ENCODE assay signal across 28 cellular contexts in genomic region chr6:149510793-149511512, GRCh38. TPM values are rescaled to one million over a fixed set of nuclear protein-coding genes. Genes with fewer than 3 reads are reported as not detected.
DNase-seq lines count a peak whose midpoint lies in the region; ATAC-seq and TF ChIP-seq lines count a peak whose summit lies in the region.
"Had no signal": no experiment of that assay in that cellular context is flagged by ENCODE, and none has a peak within 500 bp of the region (broad histone marks: within the 10 kb centered on the region; RNA-seq: fewer than 3 reads in every experiment).

No MANE protein-coding gene starts in this region.

- H3K4me1 Mint-ChIP-seq in activated CD4-positive, alpha-beta T cell treated with anti-CD3 and anti-CD28 coated beads, Interleukin-2, amount 10 ng/mL, durations not matched to agents 24 days and 14 days = peaks cover 42% of the 10 kb centered on the region
- H3K4me1 Mint-ChIP-seq in CD4-positive, CD25-positive, alpha-beta regulatory T cell = peaks cover 26 to 53% (median 44%) of the 10 kb centered on the region in 4 donors
- H3K4me1 Mint-ChIP-seq in WTC11 = peaks cover 14% of the 10 kb centered on the region
- peaks cover 24% of the 10 kb centered on the region for H3K4me1 Mint-ChIP-seq in central memory CD8-positive, alpha-beta T cell

- no peaks in the 10 kb centered on the region for H3K27me3 ChIP-seq in CD4-positive, CD25-positive, alpha-beta regulatory T cell (ENCODE audit: control insufficient read depth, insufficient read depth, low read length)
- H3K27me3 ChIP-seq in MM.1S (replicated peaks; ENCODE audit: insufficient read depth, low read length) = no peaks in the 10 kb centered on the region
- H3K27me3 ChIP-seq: colonic mucosa, SJSA1 had no signal

- H3K9me3 ChIP-seq in CD4-positive, CD25-positive, alpha-beta regulatory T cell (ENCODE audit: control insufficient read depth in 2 of 2, low read length in 2 of 2) = no peaks in the 10 kb centered on the region
- H3K9me3 ChIP-seq in MM.1S (replicated peaks; ENCODE audit: insufficient read depth, low read length) = no peaks in the 10 kb centered on the region
- H3K9me3 ChIP-seq: colonic mucosa, SJSA1 had no signal

- CTCF ChIA-PET in WTC11 (lab: Charles Lee) = interaction anchor here (0.6 kb wide), 1 partner anchor 1320 kb away, joined by 3 read pairs; no protein-coding TSS in a partner anchor

- H3K9me3 Mint-ChIP-seq in activated CD4-positive, alpha-beta T cell treated with anti-CD3 and anti-CD28 coated beads, Interleukin-2, amount 10 ng/mL, durations not matched to agents 24 days and 14 days = peaks cover 3% of the 10 kb centered on the region
- no peaks in the 10 kb centered on the region for H3K9me3 Mint-ChIP-seq in CD4-positive, CD25-positive, alpha-beta regulatory T cell
- no peaks in the 10 kb centered on the region for H3K9me3 Mint-ChIP-seq in WTC11
- H3K9me3 Mint-ChIP-seq in central memory CD8-positive, alpha-beta T cell = no peaks in the 10 kb centered on the region
- H3K9me3 Mint-ChIP-seq: natural killer cell had no signal

- POLR2A ChIA-PET in WTC11 (lab: Charles Lee) = no interaction called here

- DNase-seq in activated CD4-positive, alpha-beta T cell treated with anti-CD3 and anti-CD28 coated beads, Interleukin-2, amount 10 ng/mL, durations not matched to agents 24 days and 14 days = no peak
- no peak for DNase-seq in activated CD4-positive, alpha-beta T cell treated with anti-CD3 and anti-CD28 coated beads, Interleukin-2, amount 50 U/mL, for 4 hours
- no peak for DNase-seq in CD4-positive, CD25-positive, alpha-beta regulatory T cell
- no peak for DNase-seq in WTC11 (ENCODE audit: low spot score)
- no peak for DNase-seq in central memory CD8-positive, alpha-beta T cell (ENCODE audit: low spot score in 2 of 2)
- no peak for DNase-seq in MM.1S
- DNase-seq in H4 (ENCODE audit: low spot score) = no peak
- DNase-seq: activated CD4-positive, alpha-beta T cell treated with anti-CD3 and anti-CD28 coated beads for 1 hour; activated CD8-positive, alpha-beta memory T cell treated with anti-CD3 and anti-CD28 coated beads, Interleukin-2, amount 50 U/mL, for 4 hours; activated gamma-delta T cell treated with Interleukin-2 at 50 U/mL for 16 hours; anterior cingulate cortex; colonic mucosa; DMS153; effector memory CD4-positive, alpha-beta T cell; erythroblast; KBM-7; midbrain; natural killer cell; NCI-H2029; NCI-H345; NCI-H748 treated with DMSO at 0.1 percent for 48 hours; occipital lobe; trophoblast cell had no signal

- intact Hi-C loops in activated CD4-positive, alpha-beta T cell treated with anti-CD3 and anti-CD28 coated beads, Interleukin-2, amount 10 ng/mL, durations not matched to agents 24 days and 14 days (cut with micrococcal nuclease) = no loop called here

- no peaks in the 10 kb centered on the region for H3K9me2 ChIP-seq in MM.1S (replicated peaks; ENCODE audit: insufficient read depth, low read length)

- peak overlapping the region; percentile 36 for H3K27ac ChIP-seq in CD4-positive, CD25-positive, alpha-beta regulatory T cell (ENCODE audit: insufficient read depth, low read length, poor library complexity, severe bottlenecking)
- H3K27ac ChIP-seq in MM.1S (ENCODE audit: low read length) = no peak overlapping the region
- H3K27ac ChIP-seq: colonic mucosa, SJSA1, skin epidermis had no signal

- H3K4me1 ChIP-seq in CD4-positive, CD25-positive, alpha-beta regulatory T cell (ENCODE audit: control insufficient read depth, insufficient read depth, low read length, poor library complexity, severe bottlenecking) = peaks cover 21% of the 10 kb centered on the region
- H3K4me1 ChIP-seq in MM.1S (ENCODE audit: low read length) = no peaks in the 10 kb centered on the region
- H3K4me1 ChIP-seq: colonic mucosa, SJSA1 had no signal

- no peak overlapping the region for H3K4me3 Mint-ChIP-seq in activated CD4-positive, alpha-beta T cell treated with anti-CD3 and anti-CD28 coated beads, Interleukin-2, amount 10 ng/mL, durations not matched to agents 24 days and 14 days
- H3K4me3 Mint-ChIP-seq in CD4-positive, CD25-positive, alpha-beta regulatory T cell = no peak overlapping the region
- H3K4me3 Mint-ChIP-seq in WTC11 = no peak overlapping the region
- no peak overlapping the region for H3K4me3 Mint-ChIP-seq in central memory CD8-positive, alpha-beta T cell
- H3K4me3 Mint-ChIP-seq: natural killer cell had no signal

- H3K4me3 ChIP-seq in CD4-positive, CD25-positive, alpha-beta regulatory T cell (ENCODE audit: low read depth, low read length) = no peak overlapping the region
- H3K4me3 ChIP-seq in MM.1S (ENCODE audit: low read length) = no peak overlapping the region
- H3K4me3 ChIP-seq: colonic mucosa, SJSA1, skin epidermis had no signal

- no peaks in the 10 kb centered on the region for H4K20me1 ChIP-seq in MM.1S (ENCODE audit: insufficient read depth, low read length)

- H3K4me2 ChIP-seq in MM.1S (ENCODE audit: low read depth, low read length) = no peak overlapping the region

- no peak overlapping the region for H3K9ac ChIP-seq in MM.1S (ENCODE audit: low read length)

- peaks cover 35% of the 10 kb centered on the region for H3K36me3 ChIP-seq in CD4-positive, CD25-positive, alpha-beta regulatory T cell (ENCODE audit: control insufficient read depth, insufficient read depth, low read length)
- no peaks in the 10 kb centered on the region for H3K36me3 ChIP-seq in MM.1S (replicated peaks; ENCODE audit: insufficient read depth, low read length)
- H3K36me3 ChIP-seq: colonic mucosa had no signal

- no peaks in the 10 kb centered on the region for H3K27me3 Mint-ChIP-seq in activated CD4-positive, alpha-beta T cell treated with anti-CD3 and anti-CD28 coated beads, Interleukin-2, amount 10 ng/mL, durations not matched to agents 24 days and 14 days
- no peaks in the 10 kb centered on the region for H3K27me3 Mint-ChIP-seq in CD4-positive, CD25-positive, alpha-beta regulatory T cell
- H3K27me3 Mint-ChIP-seq in WTC11 (ENCODE audit: low read depth) = no peaks in the 10 kb centered on the region
- no peaks in the 10 kb centered on the region for H3K27me3 Mint-ChIP-seq in central memory CD8-positive, alpha-beta T cell

- ATAC-seq in CD4-positive, CD25-positive, alpha-beta regulatory T cell (ENCODE audit: low read depth in 2 of 2) = no peak
- ATAC-seq in WTC11 (no peak), SK-N-SH treated with all-trans-retinoic acid at 6 μM for 48 hours (no peak)
- ATAC-seq in central memory CD8-positive, alpha-beta T cell (replicated peaks; ENCODE audit: extremely low read depth, poor library complexity, severe bottlenecking) = no peak
- ATAC-seq: HCT116, natural killer cell had no signal

- peak overlapping the region; percentile 87 for H3K27ac Mint-ChIP-seq in activated CD4-positive, alpha-beta T cell treated with anti-CD3 and anti-CD28 coated beads, Interleukin-2, amount 10 ng/mL, durations not matched to agents 24 days and 14 days
- peak overlapping the region; percentile 32 to 93 (median 56) for H3K27ac Mint-ChIP-seq in CD4-positive, CD25-positive, alpha-beta regulatory T cell
- peak overlapping the region; percentile 42; the same call in 1 of the 2 replicates for H3K27ac Mint-ChIP-seq in WTC11
- peak overlapping the region; percentile 25 for H3K27ac Mint-ChIP-seq in central memory CD8-positive, alpha-beta T cell (ENCODE audit: low read depth)
- H3K27ac Mint-ChIP-seq: natural killer cell had no signal

- H3K36me3 Mint-ChIP-seq in activated CD4-positive, alpha-beta T cell treated with anti-CD3 and anti-CD28 coated beads, Interleukin-2, amount 10 ng/mL, durations not matched to agents 24 days and 14 days (ENCODE audit: low read depth) = peaks cover 44% of the 10 kb centered on the region
- peaks cover 33% of the 10 kb centered on the region for H3K36me3 Mint-ChIP-seq in CD4-positive, CD25-positive, alpha-beta regulatory T cell
- peaks cover 4% of the 10 kb centered on the region; the same call in 1 of the 2 replicates for H3K36me3 Mint-ChIP-seq in WTC11
- H3K36me3 Mint-ChIP-seq in central memory CD8-positive, alpha-beta T cell (ENCODE audit: insufficient read depth) = peaks cover 15% of the 10 kb centered on the region

- H3K79me2 ChIP-seq in MM.1S (ENCODE audit: low read length) = no peaks in the 10 kb centered on the region

- TF ChIP-seq CTCF in WTC11 (IDR thresholded peaks at IDR 0.05) = no peak
- TF ChIP-seq CTCF in MM.1S (IDR thresholded peaks at IDR 0.05; ENCODE audit: low read length) = no peak

- no peaks in the 10 kb centered on the region for H3F3A ChIP-seq in MM.1S (ENCODE audit: insufficient read depth, low read length)

- no peak overlapping the region for H2AFZ ChIP-seq in MM.1S (ENCODE audit: low read length)

TF ChIP-seq in WTC11, 78 proteins besides CTCF, POLR2A, EP300 and RAD21:
- TF ChIP-seq GRHL2 (CRISPR knock-in tag; IDR thresholded peaks at IDR 0.05; ENCODE audit: insufficient replicate concordance, severe bottlenecking) = no peak

TF ChIP-seq in SK-N-SH treated with all-trans-retinoic acid at 6 μM for 48 hours, 23 proteins besides CTCF, POLR2A, EP300 and RAD21 (continues in another document):
- TF ChIP-seq ZFP30 (CRISPR knock-in tag; IDR thresholded peaks at IDR 0.05) (no peak), ZNF8 (CRISPR knock-in tag; IDR thresholded peaks at IDR 0.05) (no peak)

RNA-seq across cellular contexts. Expression of gene ZC3H12D, which starts 26.1 kb away (rescaled TPM):
- 79.6 and 79.8 TPM in 2 replicates for total RNA-seq in activated CD4-positive, alpha-beta T cell treated with anti-CD3 and anti-CD28 coated beads, Interleukin-2, amount 10 ng/mL, durations not matched to agents 24 days and 14 days
- 251 TPM for total RNA-seq in CD4-positive, CD25-positive, alpha-beta regulatory T cell
- 10 to 100 TPM in 1 of 4 donors, 1 to 10 TPM in 3; 7.1 to 10.3 (median 8.7) TPM for polyA plus RNA-seq in CD4-positive, CD25-positive, alpha-beta regulatory T cell
- total RNA-seq in WTC11 (2021) = 0.13 to 0.21 TPM (median 0.14 TPM) in 3 replicates
- 0.10 and 0.17 TPM in 2 replicates for total RNA-seq in H4 (2014; rRNA removed; shearing (Covaris generic))
- total RNA-seq: MCF 10A, SJSA1 had no signal

RNA-seq across cellular contexts. Expression of gene PPIL4, which starts 34.9 kb away (rescaled TPM):
- total RNA-seq in activated CD4-positive, alpha-beta T cell treated with anti-CD3 and anti-CD28 coated beads, Interleukin-2, amount 10 ng/mL, durations not matched to agents 24 days and 14 days = 24.2 and 28.4 TPM in 2 replicates
- total RNA-seq in CD4-positive, CD25-positive, alpha-beta regulatory T cell = 40.8 TPM
- polyA plus RNA-seq in CD4-positive, CD25-positive, alpha-beta regulatory T cell = 10 to 100 TPM; 10.0 to 13.3 (median 12.0) TPM
- 24.8 to 28.1 TPM (median 27.7 TPM) in 3 replicates for total RNA-seq in WTC11 (2021)
- 19.2 and 19.7 TPM in 2 replicates for total RNA-seq in H4 (2014; rRNA removed; shearing (Covaris generic))

RNA-seq across cellular contexts. Expression of gene GINM1, which starts 55.2 kb away (rescaled TPM):
- total RNA-seq in activated CD4-positive, alpha-beta T cell treated with anti-CD3 and anti-CD28 coated beads, Interleukin-2, amount 10 ng/mL, durations not matched to agents 24 days and 14 days = 18.0 and 19.9 TPM in 2 replicates
- 29.1 TPM for total RNA-seq in CD4-positive, CD25-positive, alpha-beta regulatory T cell
- polyA plus RNA-seq in CD4-positive, CD25-positive, alpha-beta regulatory T cell = 10 to 100 TPM; 24.0 to 29.9 (median 26.4) TPM
- total RNA-seq in WTC11 (2021) = 16.8 to 21.4 TPM (median 19.9 TPM) in 3 replicates
- total RNA-seq in H4 (2014; rRNA removed; shearing (Covaris generic)) = 19.9 and 27.6 TPM in 2 replicates

Comparison
In these comparisons a context has a peak if more than half of its experiments do, and no peak if none do; other contexts are left out.
1. H3K27ac Mint-ChIP-seq: peak in every context shown above with its lines; median percentile 87 in activated CD4-positive, alpha-beta T cell treated with anti-CD3 and anti-CD28 coated beads, Interleukin-2, amount 10 ng/mL, durations not matched to agents 24 days and 14 days; 56 in CD4-positive, CD25-positive, alpha-beta regulatory T cell; 42 in WTC11; 25 in central memory CD8-positive, alpha-beta T cell.
2. RNA of gene ZC3H12D, which starts 26.1 kb away (total RNA-seq): 251 TPM in CD4-positive, CD25-positive, alpha-beta regulatory T cell (single experiment) and 79.6 to 79.8 TPM in activated CD4-positive, alpha-beta T cell treated with anti-CD3 and anti-CD28 coated beads, Interleukin-2, amount 10 ng/mL, durations not matched to agents 24 days and 14 days; 0.10 to 0.17 TPM in H4 and 0.13 to 0.21 TPM in WTC11; every median in the first group is over 10 times any median in the second.